21 cellular contexts compared by ENCODE assay signal in genomic region chr3:118436863-118437262, GRCh38.
DNase-seq lines count a peak whose midpoint lies in the region; ATAC-seq, FAIRE-seq and TF ChIP-seq lines count a peak whose summit lies in the region.
"Had no signal": no experiment of that assay in that cellular context is flagged by ENCODE, and none has a peak within 500 bp of the region (broad histone marks: within the 10 kb centered on the region; RNA-seq: fewer than 3 reads in every experiment).

No MANE protein-coding gene starts in this region.

- ATAC-seq in GM23338 (no peak), heart left ventricle (no peak), body of pancreas (no peak), GM18873 (IDR thresholded peaks at IDR 0.05; ENCODE audit: low FRiP score, unreplicated experiment) (no peak)
- ATAC-seq: HCT116 had no signal

- no peak overlapping the region for H3K14ac ChIP-seq in H1 (ENCODE audit: insufficient read length)

- H3K23me2 ChIP-seq in H1 (ENCODE audit: low read depth, low read length), result no peaks in the 10 kb centered on the region

- H3K4me1 ChIP-seq in GM23338 (ENCODE audit: insufficient read depth), result no peaks in the 10 kb centered on the region
- no peaks in the 10 kb centered on the region for H3K4me1 ChIP-seq in H1 (replicated peaks in 1 of 4; ENCODE audit: control insufficient read depth in 3 of 4, insufficient read depth in 4 of 4, low read length in 3 of 4)
- H3K4me1 ChIP-seq in neural progenitor cell, result peaks cover 7% of the 10 kb centered on the region
- no peaks in the 10 kb centered on the region for H3K4me1 ChIP-seq in heart left ventricle
- no peaks in the 10 kb centered on the region for H3K4me1 ChIP-seq in body of pancreas
- H3K4me1 ChIP-seq: SJSA1 had no signal

- H3K56ac ChIP-seq in H1 (replicated peaks; ENCODE audit: insufficient read length, low read depth, low read length), result no peak overlapping the region

- no peak for TF ChIP-seq CTCF in GM23338 (conservative IDR thresholded peaks at IDR 0.05; ENCODE audit: low read depth in 2 of 2)
- TF ChIP-seq CTCF in H1 (IDR thresholded peaks at IDR 0.05; ENCODE audit: control extremely low read depth in 1 of 3, insufficient read depth in 1 of 3, low read depth in 1 of 3, low read length in 3 of 3), result no peak
- TF ChIP-seq CTCF in neural progenitor cell (IDR thresholded peaks at IDR 0.05), result no peak
- no peak for TF ChIP-seq CTCF in heart left ventricle (IDR thresholded peaks at IDR 0.05)
- TF ChIP-seq CTCF in body of pancreas (IDR thresholded peaks at IDR 0.05), result no peak

- H3K27ac ChIP-seq in GM23338 (ENCODE audit: low read depth), result no peak overlapping the region
- no peak overlapping the region for H3K27ac ChIP-seq in H1 (ENCODE audit: low read depth, low read length)
- no peak overlapping the region for H3K27ac ChIP-seq in neural progenitor cell
- no peak overlapping the region for H3K27ac ChIP-seq in heart left ventricle
- H3K27ac ChIP-seq in body of pancreas, result no peak overlapping the region
- H3K27ac ChIP-seq: SJSA1 had no signal

- TF ChIP-seq EP300 in H1 (IDR thresholded peaks at IDR 0.05; ENCODE audit: borderline replicate concordance in 1 of 2, low read depth in 2 of 2, low read length in 2 of 2), result no peak

- no peak overlapping the region for H2BK15ac ChIP-seq in H1 (ENCODE audit: low read length)

- no peaks in the 10 kb centered on the region; the same call in 1 of the 2 replicates for H3K36me3 ChIP-seq in GM23338 (ENCODE audit: insufficient read depth)
- H3K36me3 ChIP-seq in H1 (ENCODE audit: control insufficient read depth in 2 of 4, insufficient read depth in 4 of 4, low read length in 3 of 4), result no peaks in the 10 kb centered on the region
- H3K36me3 ChIP-seq in neural progenitor cell, result no peaks in the 10 kb centered on the region
- H3K36me3 ChIP-seq in heart left ventricle, result no peaks in the 10 kb centered on the region
- no peaks in the 10 kb centered on the region for H3K36me3 ChIP-seq in body of pancreas (replicated peaks in 1 of 2; ENCODE audit: insufficient read depth in 1 of 2, low read depth in 2 of 2)
- H3K36me3 ChIP-seq: SJSA1 had no signal

- no peak overlapping the region for H2BK5ac ChIP-seq in H1 (ENCODE audit: low read depth, low read length)

- no peak overlapping the region for H3K23ac ChIP-seq in H1 (ENCODE audit: insufficient read length)

- WGBS in H1 (ENCODE audit: extremely low coverage in 1 of 2, insufficient coverage in 1 of 2, insufficient read length in 1 of 2, insufficient replicate concordance in 2 of 2, low coverage in 1 of 2, low lambda C conversion rate in 2 of 2, missing lambda C conversion rate in 1 of 2), 2 experiments, result 83% methylated on average over 1 of the region's 1 CpG; no CpG with 5 or more reads in 1 of the 2 experiments
- 5 to 18% (median 13%) methylated on average over 1 of the region's 1 CpG for WGBS in heart left ventricle, 4 donors
- 0 to 3% methylated on average over 1 of the region's 1 CpG for WGBS in body of pancreas, 2 donors

- no peak overlapping the region for H3K4ac ChIP-seq in H1 (replicated peaks; ENCODE audit: insufficient read length, low read depth, low read length)

- H3K27me3 Mint-ChIP-seq in GM23338 (ENCODE audit: insufficient read depth, low read depth, poor library complexity) (peaks cover 2% of the 10 kb centered on the region), neural progenitor cell (ENCODE audit: insufficient read depth, low read depth) (peaks cover 3% of the 10 kb centered on the region)
- H3K27me3 Mint-ChIP-seq: CD4-positive, alpha-beta memory T cell; IgD-negative memory B cell had no signal

- TF ChIP-seq RAD21 in H1 (IDR thresholded peaks at IDR 0.05 in 1 of 2, conservative IDR thresholded peaks at IDR 0.05 in 1 of 2; ENCODE audit: low read depth in 2 of 2, low read length in 2 of 2), result no peak

- CTCF ChIA-PET in H1 (lab: Charles Lee; ENCODE audit: partially characterized antibody), result no interaction called here

- intact Hi-C loops in heart left ventricle (cut with DNase I), result no loop called here
- intact Hi-C loops in body of pancreas (cut with DNase I), result no loop called here

- no peak overlapping the region for H4K8ac ChIP-seq in H1 (ENCODE audit: extremely low read depth, insufficient read depth, low read length)

- no peak overlapping the region for H3K4me3 Mint-ChIP-seq in GM23338
- no peak overlapping the region for H3K4me3 Mint-ChIP-seq in neural progenitor cell
- H3K4me3 Mint-ChIP-seq: CD4-positive, alpha-beta memory T cell; IgD-negative memory B cell had no signal

- POLR2A ChIA-PET in H1 (lab: Charles Lee; ENCODE audit: partially characterized antibody), result interaction anchor here (0.6 kb wide), 1 partner anchor 16 kb away, joined by 3 read pairs; no protein-coding TSS in a partner anchor

- no peak overlapping the region for H3K18ac ChIP-seq in H1 (ENCODE audit: extremely low read depth, low read length)

- no peak overlapping the region for H2AK5ac ChIP-seq in H1 (ENCODE audit: low read depth, low read length)

- H2BK12ac ChIP-seq in H1 (ENCODE audit: low read depth, low read length), result no peak overlapping the region

- H2AFZ ChIP-seq in GM23338, result peak overlapping the region; percentile 52; the same call in 1 of the 2 replicates
- 0 out of 2 replicates have a peak overlapping the region, but pooled peaks have one; percentile 21 for H2AFZ ChIP-seq in H1 (ENCODE audit: low read length)
- H2AFZ ChIP-seq in neural progenitor cell (replicated peaks), result no peak overlapping the region

- H3K4me1 Mint-ChIP-seq in GM23338, result no peaks in the 10 kb centered on the region
- no peaks in the 10 kb centered on the region for H3K4me1 Mint-ChIP-seq in neural progenitor cell
- H3K4me1 Mint-ChIP-seq: CD4-positive, alpha-beta memory T cell; IgD-negative memory B cell had no signal

- H2BK20ac ChIP-seq in H1 (ENCODE audit: low read length), result no peak overlapping the region

- no peaks in the 10 kb centered on the region for H3K9me3 Mint-ChIP-seq in GM23338
- no peaks in the 10 kb centered on the region for H3K9me3 Mint-ChIP-seq in neural progenitor cell
- H3K9me3 Mint-ChIP-seq: IgD-negative memory B cell had no signal

- H3K36me3 Mint-ChIP-seq in GM23338 (ENCODE audit: low read depth), result no peaks in the 10 kb centered on the region
- H3K36me3 Mint-ChIP-seq in neural progenitor cell, result no peaks in the 10 kb centered on the region
- H3K36me3 Mint-ChIP-seq: CD4-positive, alpha-beta memory T cell; IgD-negative memory B cell had no signal

- H3K9me3 ChIP-seq in H1 (ENCODE audit: insufficient read depth in 2 of 2, low read depth in 1 of 2, low read length in 1 of 2) (no peaks in the 10 kb centered on the region), neural progenitor cell (ENCODE audit: low read depth) (no peaks in the 10 kb centered on the region), heart left ventricle (no peaks in the 10 kb centered on the region), body of pancreas (no peaks in the 10 kb centered on the region)
- H3K9me3 ChIP-seq: SJSA1 had no signal

- TF ChIP-seq POLR2A in H1 (IDR thresholded peaks at IDR 0.05; ENCODE audit: control extremely low read depth in 1 of 2, low read depth in 2 of 2, low read length in 2 of 2) (no peak), heart left ventricle (IDR thresholded peaks at IDR 0.05) (no peak), body of pancreas (IDR thresholded peaks at IDR 0.05) (no peak)

- H3K4me3 ChIP-seq in GM23338, result no peak overlapping the region
- no peak overlapping the region for H3K4me3 ChIP-seq in H1 (ENCODE audit: extremely low read depth in 1 of 4, insufficient read depth in 2 of 4, low read depth in 3 of 4, low read length in 4 of 4)
- no peak overlapping the region for H3K4me3 ChIP-seq in neural progenitor cell
- H3K4me3 ChIP-seq in heart left ventricle, result no peak overlapping the region
- no peak overlapping the region for H3K4me3 ChIP-seq in body of pancreas
- H3K4me3 ChIP-seq: SJSA1 had no signal

- H3K79me2 ChIP-seq in GM23338 (replicated peaks; ENCODE audit: insufficient read depth), result no peaks in the 10 kb centered on the region
- no peaks in the 10 kb centered on the region for H3K79me2 ChIP-seq in H1 (ENCODE audit: control insufficient read depth in 1 of 2, insufficient read depth in 2 of 2, low read length in 2 of 2)
- no peaks in the 10 kb centered on the region for H3K79me2 ChIP-seq in neural progenitor cell (ENCODE audit: low read depth)

- no peaks in the 10 kb centered on the region for H3K79me1 ChIP-seq in H1 (ENCODE audit: low read depth, low read length)

- no peak overlapping the region for H3K9ac ChIP-seq in H1 (replicated peaks in 1 of 4; ENCODE audit: extremely low read depth in 1 of 4, low read depth in 3 of 4, low read length in 3 of 4)
- H3K9ac ChIP-seq in neural progenitor cell, result no peak overlapping the region

- H4K91ac ChIP-seq in H1 (replicated peaks; ENCODE audit: insufficient read length, low read length), result no peak overlapping the region

- no peak overlapping the region for H2BK120ac ChIP-seq in H1 (replicated peaks; ENCODE audit: low read depth, low read length)

- H3K27me3 ChIP-seq in GM23338 (ENCODE audit: insufficient read depth) (no peaks in the 10 kb centered on the region), H1 (replicated peaks in 1 of 4; ENCODE audit: control insufficient read depth in 3 of 4, extremely low read depth in 1 of 4, insufficient read depth in 3 of 4, low read length in 3 of 4) (no peaks in the 10 kb centered on the region), neural progenitor cell (no peaks in the 10 kb centered on the region), heart left ventricle (no peaks in the 10 kb centered on the region), body of pancreas (no peaks in the 10 kb centered on the region)
- H3K27me3 ChIP-seq: SJSA1 had no signal

- H3K4me2 ChIP-seq in GM23338, result no peak overlapping the region
- H3K4me2 ChIP-seq in H1 (ENCODE audit: insufficient read depth in 1 of 2, low read depth in 2 of 2, low read length in 2 of 2), result no peak overlapping the region
- no peak overlapping the region for H3K4me2 ChIP-seq in neural progenitor cell

- H3K27ac Mint-ChIP-seq in GM23338, result no peak overlapping the region
- no peak overlapping the region for H3K27ac Mint-ChIP-seq in neural progenitor cell
- H3K27ac Mint-ChIP-seq: CD4-positive, alpha-beta memory T cell had no signal

- H3F3A ChIP-seq in GM23338 (replicated peaks; ENCODE audit: low read depth) (no peaks in the 10 kb centered on the region), neural progenitor cell (ENCODE audit: low read depth) (no peaks in the 10 kb centered on the region)

- H3K9me2 ChIP-seq in GM23338 (ENCODE audit: insufficient read depth), result 0 out of 2 replicates have a peak, but pooled peaks cover 7% of the 10 kb centered on the region

- FAIRE-seq in H1 (lab: Jason Lieb, UNC), result no peak

- no peak overlapping the region for H4K5ac ChIP-seq in H1 (ENCODE audit: insufficient read length, low read depth, low read length)

- H4K20me1 ChIP-seq in GM23338 (replicated peaks; ENCODE audit: insufficient read depth) (no peaks in the 10 kb centered on the region), H1 (replicated peaks in 1 of 2; ENCODE audit: control insufficient read depth in 1 of 2, insufficient read depth in 2 of 2, low read length in 2 of 2) (no peaks in the 10 kb centered on the region), neural progenitor cell (ENCODE audit: low read depth) (no peaks in the 10 kb centered on the region)

- DNase-seq in GM23338 (ENCODE audit: low spot score) (no peak), OCI-M2 (lab: John Stamatoyannopoulos, UW; ENCODE audit: unreplicated experiment) (peak; percentile 55), H1 (ENCODE audit: low read depth in 1 of 2, low spot score in 2 of 2) (no peak), neural progenitor cell (ENCODE audit: low spot score) (peak; percentile 3), heart left ventricle (no peak), body of pancreas (no peak)
- DNase-seq: C1 segment of cervical spinal cord; Calu3; CD4-positive, alpha-beta memory T cell; DMS153; NCI-H1092; NCI-H1694 treated with DMSO at 0.1 percent for 48 hours; NCI-H2081; NCI-H226; NCI-H510A treated with DMSO at 0.1 percent for 48 hours; Right ventricle myocardium superior; RPMI8226 had no signal

Comparison
In these comparisons a context has a peak if more than half of its experiments do, and no peak if none do; other contexts are left out.
1. DNase-seq: peak in OCI-M2 (single experiment) and neural progenitor cell (single experiment); none in GM23338 (single experiment), H1 (0 of 2), heart left ventricle (0 of 5) and body of pancreas (0 of 4).